Comparison of ENCODE assay signal across 9 cellular contexts in the genomic region with DNA sequence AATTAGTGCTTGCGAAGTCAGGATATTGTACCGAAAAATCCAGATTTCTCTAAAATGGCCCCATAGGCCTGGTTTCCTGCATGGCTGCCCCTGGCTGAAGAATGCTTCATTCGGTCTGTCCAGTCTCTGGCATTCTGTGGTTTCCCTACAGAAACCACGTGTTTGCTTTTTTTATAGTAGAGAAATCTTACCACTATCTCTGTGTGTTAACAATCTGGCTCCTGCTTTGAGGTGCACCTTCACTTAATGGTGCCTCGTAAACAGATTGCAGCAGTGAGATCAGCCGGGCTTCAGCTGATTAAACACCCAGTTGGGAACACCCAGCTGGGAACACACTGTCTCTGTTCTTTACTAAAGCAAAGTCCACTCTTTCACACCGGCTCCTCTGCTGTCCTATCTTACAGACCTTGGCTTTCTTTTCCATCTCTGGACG. TPM values are rescaled to one million over a fixed set of nuclear protein-coding genes. Genes with fewer than 3 reads are reported as not detected.
DNase-seq lines count a peak whose midpoint lies in the region; ATAC-seq and TF ChIP-seq lines count a peak whose summit lies in the region.
"Had no signal": no experiment of that assay in that cellular context is flagged by ENCODE, and none has a peak within 500 bp of the region (broad histone marks: within the 10 kb centered on the region; RNA-seq: fewer than 3 reads in every experiment).

No MANE protein-coding gene starts in this region.

- DNase-seq in left lobe of liver (ENCODE audit: low spot score) (peak; percentile 91), amniotic stem cell (lab: John Stamatoyannopoulos, UW) (no peak), mesenteric fat pad (ENCODE audit: low spot score) (no peak), iPS-NIHi7 (ENCODE audit: extremely low spot score) (no peak)

- H3K27ac ChIP-seq in 22Rv1 (peak overlapping the region; percentile 67), VCaP (peak overlapping the region; percentile 78)
- H3K27ac ChIP-seq: neutrophil had no signal

- TF ChIP-seq CTCF in 22Rv1 (IDR thresholded peaks at IDR 0.05) (no peak), VCaP (conservative IDR thresholded peaks at IDR 0.05) (no peak)

- peak; percentile 51 for ATAC-seq in GM21529 (IDR thresholded peaks at IDR 0.05; ENCODE audit: unreplicated experiment)
- peak; percentile 90 for ATAC-seq in left lobe of liver
- no peak for ATAC-seq in GM21737 (IDR thresholded peaks at IDR 0.05; ENCODE audit: unreplicated experiment)

RNA-seq across cellular contexts. Expression of gene DNAAF2, which starts 6.7 kb away (rescaled TPM):
- 6.7 TPM for total RNA-seq in left lobe of liver
- total RNA-seq in mesenteric fat pad, result 7.5 TPM

RNA-seq across cellular contexts. Expression of gene MGAT2, which starts 21.1 kb away (rescaled TPM):
- total RNA-seq in left lobe of liver (40.7 TPM), mesenteric fat pad (36.5 TPM)

RNA-seq across cellular contexts. Expression of gene RPL36AL, which starts 21.3 kb away (rescaled TPM):
- total RNA-seq in left lobe of liver (85.2 TPM), mesenteric fat pad (138 TPM)

RNA-seq across cellular contexts. Expression of gene LRR1, which starts 43.0 kb away (rescaled TPM):
- total RNA-seq in left lobe of liver (4.8 TPM), mesenteric fat pad (12.0 TPM)

RNA-seq across cellular contexts. Expression of gene POLE2, which starts 46.3 kb away (rescaled TPM):
- total RNA-seq in left lobe of liver (3.3 TPM), mesenteric fat pad (0.96 TPM)
